Comparison of ENCODE assay signal across 8 cellular contexts in the genomic region with DNA sequence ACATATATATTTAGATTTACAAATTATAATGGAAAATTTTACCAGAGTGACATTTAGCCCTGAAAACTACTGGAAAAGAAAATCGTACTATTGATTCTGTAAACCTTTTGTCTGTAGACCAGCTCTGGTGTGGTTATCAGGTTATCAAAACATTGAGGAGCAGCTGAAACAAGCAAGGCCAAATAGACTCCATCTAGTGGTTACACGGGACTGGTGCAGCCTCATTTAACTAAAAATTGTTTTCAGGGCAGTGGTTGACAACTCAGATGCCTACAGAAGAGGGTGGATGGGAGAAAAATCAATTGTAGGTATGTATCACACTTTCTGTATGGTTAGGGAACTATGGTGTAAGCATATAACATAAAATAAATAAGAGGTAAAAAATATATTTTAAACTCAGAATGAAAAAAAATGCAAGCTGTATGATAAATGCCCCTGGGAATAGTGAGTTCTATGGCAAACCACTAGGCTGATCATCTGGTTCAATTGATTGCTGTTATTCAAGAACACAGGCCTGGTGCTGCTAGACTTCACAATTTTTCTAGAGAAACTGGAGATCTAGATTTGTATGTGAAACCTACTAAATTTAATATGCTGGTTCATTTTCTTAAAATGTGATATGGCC. TPM values are rescaled to one million over a fixed set of nuclear protein-coding genes. Genes with fewer than 3 reads are reported as not detected.
DNase-seq lines count a peak whose midpoint lies in the region; ATAC-seq and TF ChIP-seq lines count a peak whose summit lies in the region.

No MANE protein-coding gene starts in this region.

- H3K4me3 ChIP-seq in NB4 (ENCODE audit: low read depth, low read length) (no peak overlapping the region), SK-N-MC (no peak overlapping the region), prostate gland (no peak overlapping the region)

- TF ChIP-seq CTCF in NB4 (IDR thresholded peaks at IDR 0.05; ENCODE audit: low read depth, low read length) (peak; percentile 79), foreskin keratinocyte (conservative IDR thresholded peaks at IDR 0.05) (peak; percentile 76), prostate gland (IDR thresholded peaks at IDR 0.05) (peak; percentile 33 to 64 (median 55))

- H3K27ac ChIP-seq in SK-N-MC = no peak overlapping the region
- H3K27ac ChIP-seq in foreskin keratinocyte = no peak overlapping the region
- no peak overlapping the region for H3K27ac ChIP-seq in prostate gland

- H3K9ac ChIP-seq in SK-N-MC (ENCODE audit: insufficient read length) = no peak overlapping the region

- peaks cover 5% of the 10 kb centered on the region for H3K4me1 ChIP-seq in foreskin keratinocyte
- H3K4me1 ChIP-seq in prostate gland (replicated peaks) = no peaks in the 10 kb centered on the region

- H3K9me3 ChIP-seq in SK-N-MC (ENCODE audit: low read depth, low read length) (no peaks in the 10 kb centered on the region), prostate gland (no peaks in the 10 kb centered on the region)

- intact Hi-C loops in Right ventricle myocardium inferior (cut with DNase I) = no loop called here
- intact Hi-C loops in cardiac septum (cut with DNase I) = no loop called here
- intact Hi-C loops in prostate gland (cut with DNase I) = no loop called here

- H3K36me3 ChIP-seq in SK-N-MC (ENCODE audit: insufficient read depth, low read length) = no peaks in the 10 kb centered on the region
- H3K36me3 ChIP-seq in prostate gland = no peaks in the 10 kb centered on the region

- ATAC-seq in Right ventricle myocardium inferior = peak; percentile 20
- ATAC-seq in HG02763 (IDR thresholded peaks at IDR 0.05; ENCODE audit: unreplicated experiment) = peak; percentile 89
- peak; percentile 91 for ATAC-seq in foreskin keratinocyte

- H3K27me3 ChIP-seq in foreskin keratinocyte = no peaks in the 10 kb centered on the region
- H3K27me3 ChIP-seq in prostate gland (replicated peaks; ENCODE audit: insufficient read depth) = no peaks in the 10 kb centered on the region

- WGBS in prostate gland = 32% methylated on average over 2 of the region's 2 CpGs

- TF ChIP-seq POLR2A in NB4 (IDR thresholded peaks at IDR 0.05; ENCODE audit: extremely low read depth, insufficient read length) = no peak
- no peak for TF ChIP-seq POLR2A in prostate gland (IDR thresholded peaks at IDR 0.05)

- DNase-seq in Right ventricle myocardium inferior (ENCODE audit: missing footprints) (no peak), cardiac septum (ENCODE audit: low spot score) (no peak), NB4 (ENCODE audit: low read depth) (peak; percentile 58), SK-N-MC (ENCODE audit: low read depth, low spot score) (peak; percentile 35), foreskin keratinocyte (peak; percentile 11 to 33), prostate gland (ENCODE audit: low spot score) (no peak), ecto neural progenitor cell (ENCODE audit: low spot score) (no peak)

RNA-seq across cellular contexts. Expression of a gene that starts 51.2 kb away (rescaled TPM):
- 20.4 TPM for total RNA-seq in Right ventricle myocardium inferior
- total RNA-seq in cardiac septum = 26.7 TPM
- total RNA-seq in foreskin keratinocyte = 0.04 and 0.07 TPM in 2 replicates
- 0.02 TPM in 1 of 2 replicates, not detected in the other for polyA plus RNA-seq in foreskin keratinocyte
- total RNA-seq in prostate gland = 10 to 100 TPM; 11.8 to 24.3 TPM

Comparison
In these comparisons a context has a peak if more than half of its experiments do, and no peak if none do; other contexts are left out.
1. ATAC-seq: peak in every context shown above with its lines; median percentile 91 in foreskin keratinocyte; 89 in HG02763; 20 in Right ventricle myocardium inferior.
2. DNase-seq: peak in NB4 (single experiment), SK-N-MC (single experiment) and foreskin keratinocyte (2 of 2); none in Right ventricle myocardium inferior (single experiment), cardiac septum (single experiment), prostate gland (single experiment) and ecto neural progenitor cell (single experiment).
3. RNA of a gene that starts 51.2 kb away (total RNA-seq): 26.7 TPM in cardiac septum (single experiment), 11.8 to 24.3 TPM in prostate gland and 20.4 TPM in Right ventricle myocardium inferior (single experiment); 0.04 to 0.07 TPM in foreskin keratinocyte; every median in the first group is over 10 times any median in the second.
4. Peak in every context shown above with its lines, with median percentiles within 50 percentile points of each other: CTCF ChIP-seq.